8 cellular contexts compared by ENCODE assay signal in genomic region chr3:5226783-5227182, GRCh38. TPM values are rescaled to one million over a fixed set of nuclear protein-coding genes. Genes with fewer than 3 reads are reported as not detected.
DNase-seq lines count a peak whose midpoint lies in the region; ATAC-seq and TF ChIP-seq lines count a peak whose summit lies in the region.

No MANE protein-coding gene starts in this region.

- H3K36me3 ChIP-seq in GM23248 (ENCODE audit: low read depth), result no peaks in the 10 kb centered on the region

- H3K4me2 ChIP-seq in GM23248 (ENCODE audit: unreplicated experiment), result no peak overlapping the region

- no peaks in the 10 kb centered on the region for H3K79me2 ChIP-seq in GM23248 (ENCODE audit: insufficient read depth)

- intact Hi-C loops in CD4-positive, alpha-beta T cell (cut with DNase I, micrococcal nuclease), result loop anchor here in 1 of 2 experiments (1.0 kb wide), 1 partner anchor 28 kb away; no protein-coding TSS in a partner anchor

- no peaks in the 10 kb centered on the region for H3K9me2 ChIP-seq in GM23248 (ENCODE audit: insufficient read depth)

- 28 to 32% methylated on average over 6 of the region's 6 CpGs for WGBS in GM23248 (ENCODE audit: low coverage in 1 of 2, low lambda C conversion rate in 2 of 2, missing lambda C conversion rate in 2 of 2), 2 experiments

- CTCF ChIA-PET in CD4-positive, alpha-beta T cell (lab: Charles Lee), result no interaction called here

- no peaks in the 10 kb centered on the region for H3K4me1 ChIP-seq in GM23248 (ENCODE audit: insufficient read depth)

- no peak overlapping the region for H3K4me3 ChIP-seq in GM23248

- H3K27ac ChIP-seq in CD4-positive, alpha-beta T cell (ENCODE audit: low read depth, low read length), result no peak overlapping the region
- no peak overlapping the region for H3K27ac ChIP-seq in GM23248

- no peaks in the 10 kb centered on the region for H3K27me3 ChIP-seq in CD4-positive, alpha-beta T cell (ENCODE audit: control insufficient read depth, insufficient read depth, low read length)
- peaks cover 11% of the 10 kb centered on the region; the same call in 1 of the 2 replicates for H3K27me3 ChIP-seq in GM23248 (replicated peaks; ENCODE audit: insufficient read depth)

- no peak overlapping the region for H2AFZ ChIP-seq in GM23248

- POLR2A ChIA-PET in CD4-positive, alpha-beta T cell (lab: Charles Lee), result no interaction called here

- no peaks in the 10 kb centered on the region for H3K27me3 Mint-ChIP-seq in CD4-positive, alpha-beta T cell

- no peak for DNase-seq in CD4-positive, alpha-beta T cell
- DNase-seq in GM23248 (peak; percentile 67), SK-N-DZ (ENCODE audit: low spot score) (peak; percentile 37), iris pigment epithelial cell (ENCODE audit: low read depth) (peak; percentile 36), NCI-H526 treated with DMSO at 0.1 percent for 48 hours (lab: John Stamatoyannopoulos, UW) (no peak), GOT3 (lab: John Stamatoyannopoulos, UW) (no peak), NCI-H446 treated with DMSO at 0.1 percent for 48 hours (lab: John Stamatoyannopoulos, UW) (no peak), NCI-H774 (lab: John Stamatoyannopoulos, UW) (no peak)

- TF ChIP-seq CTCF in CD4-positive, alpha-beta T cell (IDR thresholded peaks at IDR 0.05), result peak; percentile 32

- H3K4me1 Mint-ChIP-seq in CD4-positive, alpha-beta T cell (ENCODE audit: low read depth), result no peaks in the 10 kb centered on the region

- H3F3A ChIP-seq in GM23248 (ENCODE audit: insufficient read depth), result peaks cover 15% of the 10 kb centered on the region; the same call in 1 of the 2 replicates

- H3K27ac Mint-ChIP-seq in CD4-positive, alpha-beta T cell, result no peak overlapping the region

- H3K9me3 ChIP-seq in CD4-positive, alpha-beta T cell (ENCODE audit: control insufficient read depth, low read length), result no peaks in the 10 kb centered on the region
- H3K9me3 ChIP-seq in GM23248 (ENCODE audit: low read depth), result no peaks in the 10 kb centered on the region

- no peaks in the 10 kb centered on the region for H3K36me3 Mint-ChIP-seq in CD4-positive, alpha-beta T cell (ENCODE audit: low read depth)

- in situ Hi-C loops in GM23248 (cut with MboI), result loop anchor here (25.0 kb wide), 1 partner anchor 1561 kb away; no protein-coding TSS in a partner anchor

- no peak overlapping the region for H3K4me3 Mint-ChIP-seq in CD4-positive, alpha-beta T cell

- no peaks in the 10 kb centered on the region for H4K20me1 ChIP-seq in GM23248 (ENCODE audit: insufficient read depth)

- no peak for ATAC-seq in CD4-positive, alpha-beta T cell (ENCODE audit: poor library complexity)

- H3K9ac ChIP-seq in GM23248, result no peak overlapping the region

- H3K9me3 Mint-ChIP-seq in CD4-positive, alpha-beta T cell, result no peaks in the 10 kb centered on the region

RNA-seq across cellular contexts. Expression of gene EDEM1, which starts 39.3 kb away (rescaled TPM):
- 100 to 1,000 TPM; 106 to 114 TPM for total RNA-seq in CD4-positive, alpha-beta T cell
- total RNA-seq in GM23248 (2014; rRNA removed; shearing (Covaris generic)), result 24.3 and 29.2 TPM in 2 replicates
- 16.6 and 17.3 TPM in 2 replicates for polyA plus RNA-seq in GM23248 (2016; fragmentation: Nextera tagmentation; extraction: Ambion mirVana)
- polyA plus RNA-seq in SK-N-DZ (2014; cell fraction: cytosol; rRNA removed), result 7.0 and 9.4 TPM in 2 replicates
- polyA plus RNA-seq in SK-N-DZ (2014; cell fraction: nucleus; rRNA removed), result 10.1 and 24.4 TPM in 2 replicates

Comparison
In these comparisons a context has a peak if more than half of its experiments do, and no peak if none do; other contexts are left out.
1. DNase-seq: peak in GM23248 (single experiment), SK-N-DZ (single experiment) and iris pigment epithelial cell (single experiment); none in CD4-positive, alpha-beta T cell (0 of 10), NCI-H526 treated with DMSO at 0.1 percent for 48 hours (single experiment), GOT3 (single experiment), NCI-H446 treated with DMSO at 0.1 percent for 48 hours (single experiment) and NCI-H774 (single experiment).